1 cellular context compared by ENCODE assay signal in the genomic region with DNA sequence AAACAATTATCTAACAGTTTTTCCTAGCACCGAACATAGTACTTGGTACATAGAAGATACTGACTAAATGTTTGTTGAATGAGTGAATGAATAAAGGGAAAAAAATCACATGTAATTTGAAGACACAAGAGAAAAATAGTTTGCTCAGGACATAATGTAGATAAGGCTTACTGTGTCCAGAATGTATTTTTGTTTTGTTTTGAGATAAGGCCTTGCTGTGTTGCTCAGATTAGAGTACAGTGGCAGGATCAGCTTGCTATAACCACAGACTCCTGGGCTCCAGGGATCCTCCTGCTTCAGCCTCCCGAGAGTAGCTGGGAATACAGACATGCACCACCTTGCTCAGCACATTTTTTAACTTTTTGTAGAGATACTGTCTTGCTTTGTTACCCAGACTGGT.
TF ChIP-seq lines count a peak whose summit lies in the region.

No MANE protein-coding gene starts in this region.

TF ChIP-seq in K562, 482 proteins besides CTCF, POLR2A, EP300 and RAD21 (continued from another document):
- TF ChIP-seq, protein P1, sequence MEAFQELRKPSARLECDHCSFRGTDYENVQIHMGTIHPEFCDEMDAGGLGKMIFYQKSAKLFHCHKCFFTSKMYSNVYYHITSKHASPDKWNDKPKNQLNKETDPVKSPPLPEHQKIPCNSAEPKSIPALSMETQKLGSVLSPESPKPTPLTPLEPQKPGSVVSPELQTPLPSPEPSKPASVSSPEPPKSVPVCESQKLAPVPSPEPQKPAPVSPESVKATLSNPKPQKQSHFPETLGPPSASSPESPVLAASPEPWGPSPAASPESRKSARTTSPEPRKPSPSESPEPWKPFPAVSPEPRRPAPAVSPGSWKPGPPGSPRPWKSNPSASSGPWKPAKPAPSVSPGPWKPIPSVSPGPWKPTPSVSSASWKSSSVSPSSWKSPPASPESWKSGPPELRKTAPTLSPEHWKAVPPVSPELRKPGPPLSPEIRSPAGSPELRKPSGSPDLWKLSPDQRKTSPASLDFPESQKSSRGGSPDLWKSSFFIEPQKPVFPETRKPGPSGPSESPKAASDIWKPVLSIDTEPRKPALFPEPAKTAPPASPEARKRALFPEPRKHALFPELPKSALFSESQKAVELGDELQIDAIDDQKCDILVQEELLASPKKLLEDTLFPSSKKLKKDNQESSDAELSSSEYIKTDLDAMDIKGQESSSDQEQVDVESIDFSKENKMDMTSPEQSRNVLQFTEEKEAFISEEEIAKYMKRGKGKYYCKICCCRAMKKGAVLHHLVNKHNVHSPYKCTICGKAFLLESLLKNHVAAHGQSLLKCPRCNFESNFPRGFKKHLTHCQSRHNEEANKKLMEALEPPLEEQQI (IDR thresholded peaks at IDR 0.05): peak; percentile 75; the same call in 1 of the 2 replicates
- TF ChIP-seq PREB (CRISPR knock-in tag; IDR thresholded peaks at IDR 0.05) (no peak), HDAC6 (IDR thresholded peaks at IDR 0.05; ENCODE audit: low read depth, low read length) (no peak), MAFF (IDR thresholded peaks at IDR 0.05; ENCODE audit: low read length) (no peak), SP1 (CRISPR knock-in tag; IDR thresholded peaks at IDR 0.05) (no peak)
